20 cellular contexts compared by ENCODE assay signal in genomic region chr2:20217041-20217970, GRCh38. TPM values are rescaled to one million over a fixed set of nuclear protein-coding genes. Genes with fewer than 3 reads are reported as not detected.
DNase-seq lines count a peak whose midpoint lies in the region; ATAC-seq and TF ChIP-seq lines count a peak whose summit lies in the region.
"Had no signal": no experiment of that assay in that cellular context is flagged by ENCODE, and none has a peak within 500 bp of the region (broad histone marks: within the 10 kb centered on the region; RNA-seq: fewer than 3 reads in every experiment).

No MANE protein-coding gene starts in this region.

- H3K9me2 ChIP-seq in GM23248 (ENCODE audit: insufficient read depth), result no peaks in the 10 kb centered on the region

- POLR2A ChIA-PET in RWPE1 (lab: Yijun Ruan, JAX; ENCODE audit: low non-redundant PET), result interaction anchor here (1.0 to 1.2 kb wide), 2 partner anchors 9 to 27 kb away, joined by 3 to 4 read pairs; no protein-coding TSS in a partner anchor

- 92% methylated on average over 21 of the region's 21 CpGs for WGBS in GM23248 (ENCODE audit: low coverage in 1 of 2, low lambda C conversion rate in 2 of 2, missing lambda C conversion rate in 2 of 2), 2 experiments
- WGBS in esophagus squamous epithelium, 2 donors, result 39 to 43% methylated on average over 7 to 8 of the region's 21 CpGs

- H3F3A ChIP-seq in GM23248 (ENCODE audit: insufficient read depth), result peaks cover 20% of the 10 kb centered on the region

- H3K36me3 ChIP-seq in GM23248 (ENCODE audit: low read depth) (no peaks in the 10 kb centered on the region), esophagus squamous epithelium (no peaks in the 10 kb centered on the region)

- in situ Hi-C loops in GM23248 (cut with MboI), result no loop called here

- H3K9ac ChIP-seq in GM23248, result no peak overlapping the region

- H3K4me3 ChIP-seq in GM23248 (no peak overlapping the region), esophagus squamous epithelium (peak overlapping the region in 3 of 4 donors; percentile 6 to 86 (median 9))
- H3K4me3 ChIP-seq: testis had no signal

- CTCF ChIA-PET in RWPE1 (lab: Yijun Ruan, JAX), result interaction anchor here (0.5 to 1.7 kb wide), 2 partner anchors 8 to 145 kb away, joined by 8 to 13 read pairs; partner anchors contain the start of gene SDC1

- H3K27me3 Mint-ChIP-seq in stimulated activated naive B cell treated with anti-CD40 and anti-IgM and Interleukin-4, amounts not matched to agents 10 μg/mL and 1 μg/mL and 100 μg/mL, for 72 hours, result peaks cover 18 to 25% of the 10 kb centered on the region in 2 donors

- H2AFZ ChIP-seq in GM23248, result no peak overlapping the region

- no peak overlapping the region for H3K4me3 Mint-ChIP-seq in stimulated activated naive B cell treated with anti-CD40 and anti-IgM and Interleukin-4, amounts not matched to agents 10 μg/mL and 1 μg/mL and 100 μg/mL, for 72 hours
- H3K4me3 Mint-ChIP-seq: activated naive CD8-positive, alpha-beta T cell; central memory CD8-positive, alpha-beta T cell had no signal

- TF ChIP-seq CTCF in RWPE1 (conservative IDR thresholded peaks at IDR 0.05; ENCODE audit: low read depth), result no peak
- TF ChIP-seq CTCF in esophagus squamous epithelium (IDR thresholded peaks at IDR 0.05), result no peak

- H3K36me3 Mint-ChIP-seq in stimulated activated naive B cell treated with anti-CD40 and anti-IgM and Interleukin-4, amounts not matched to agents 10 μg/mL and 1 μg/mL and 100 μg/mL, for 72 hours, result no peaks in the 10 kb centered on the region
- H3K36me3 Mint-ChIP-seq: activated naive CD8-positive, alpha-beta T cell had no signal

- H3K27ac Mint-ChIP-seq in stimulated activated naive B cell treated with anti-CD40 and anti-IgM and Interleukin-4, amounts not matched to agents 10 μg/mL and 1 μg/mL and 100 μg/mL, for 72 hours, result no peak overlapping the region
- H3K27ac Mint-ChIP-seq: activated naive CD8-positive, alpha-beta T cell had no signal

- peak in 2 of 4 donors; percentile 20 to 44 for TF ChIP-seq POLR2A in esophagus squamous epithelium (IDR thresholded peaks at IDR 0.05)

- no peaks in the 10 kb centered on the region for H3K9me3 Mint-ChIP-seq in stimulated activated naive B cell treated with anti-CD40 and anti-IgM and Interleukin-4, amounts not matched to agents 10 μg/mL and 1 μg/mL and 100 μg/mL, for 72 hours
- H3K9me3 Mint-ChIP-seq: central memory CD8-positive, alpha-beta T cell had no signal

- intact Hi-C loops in esophagus squamous epithelium (cut with DNase I), result no loop called here

- no peaks in the 10 kb centered on the region for H3K79me2 ChIP-seq in GM23248 (ENCODE audit: insufficient read depth)

- H4K20me1 ChIP-seq in GM23248 (ENCODE audit: insufficient read depth), result no peaks in the 10 kb centered on the region

- H3K27me3 ChIP-seq in GM23248 (replicated peaks; ENCODE audit: insufficient read depth), result no peaks in the 10 kb centered on the region
- no peaks in the 10 kb centered on the region for H3K27me3 ChIP-seq in esophagus squamous epithelium
- H3K27me3 ChIP-seq: testis had no signal

- H3K4me1 ChIP-seq in GM23248 (ENCODE audit: insufficient read depth) (peaks cover 17% of the 10 kb centered on the region), esophagus squamous epithelium (peaks cover 39 to 100% (median 53%) of the 10 kb centered on the region in 3 donors)

- DNase-seq in GM23248 (peak; percentile 27), RWPE1 (ENCODE audit: low spot score) (peak; percentile 94), esophagus squamous epithelium (lab: John Stamatoyannopoulos, UW) (no peak), renal cortical epithelial cell (ENCODE audit: low read depth) (peak; percentile 78), SHP77 (lab: John Stamatoyannopoulos, UW) (no peak), DMS79 (lab: John Stamatoyannopoulos, UW) (no peak)
- no peak for DNase-seq in stimulated activated naive B cell treated with anti-CD40 and anti-IgM and Interleukin-4, amounts not matched to agents 10 μg/mL and 1 μg/mL and 100 μg/mL, for 72 hours
- DNase-seq: activated CD4-positive, CD25-positive, alpha-beta regulatory T cell; activated CD8-positive, alpha-beta memory T cell treated with anti-CD3 and anti-CD28 coated beads, Interleukin-2, amount 50 U/mL, for 4 hours; AML-193; DMS79 treated with DMSO at 0.1 percent for 48 hours; hypothalamus; NCI-H1417; NCI-H446; stimulated activated CD4-positive, alpha-beta T cell treated with anti-CD3 and anti-CD28 coated beads, Interleukin-15, amount 100 ng/mL, for 24 hours; SW 1271; testis had no signal

- no peak overlapping the region for H3K4me2 ChIP-seq in GM23248 (ENCODE audit: unreplicated experiment)

- no peaks in the 10 kb centered on the region for H3K9me3 ChIP-seq in GM23248 (ENCODE audit: low read depth)
- no peaks in the 10 kb centered on the region for H3K9me3 ChIP-seq in esophagus squamous epithelium
- H3K9me3 ChIP-seq: testis had no signal

- ATAC-seq in stimulated activated naive B cell treated with anti-CD40 and anti-IgM and Interleukin-4, amounts not matched to agents 10 μg/mL and 1 μg/mL and 100 μg/mL, for 72 hours (replicated peaks), result no peak
- no peak for ATAC-seq in GM18907 (IDR thresholded peaks at IDR 0.05; ENCODE audit: unreplicated experiment)

- peaks cover 0 to 7% of the 10 kb centered on the region in 2 donors for H3K4me1 Mint-ChIP-seq in stimulated activated naive B cell treated with anti-CD40 and anti-IgM and Interleukin-4, amounts not matched to agents 10 μg/mL and 1 μg/mL and 100 μg/mL, for 72 hours
- H3K4me1 Mint-ChIP-seq: central memory CD8-positive, alpha-beta T cell had no signal

- no peak overlapping the region for H3K27ac ChIP-seq in GM23248
- peak overlapping the region; percentile 100 for H3K27ac ChIP-seq in RWPE1
- peak overlapping the region; percentile 91 to 97 (median 94) for H3K27ac ChIP-seq in esophagus squamous epithelium
- H3K27ac ChIP-seq: testis had no signal

RNA-seq across cellular contexts. Expression of gene SDC1, which starts 7.6 kb away (rescaled TPM):
- total RNA-seq in GM23248 (2014; rRNA removed; shearing (Covaris generic)), result 32.5 and 33.1 TPM in 2 replicates
- polyA plus RNA-seq in GM23248 (2016; fragmentation: Nextera tagmentation; extraction: Ambion mirVana), result 24.5 and 25.6 TPM in 2 replicates
- total RNA-seq in esophagus squamous epithelium (100 to 1,000 TPM; 355 to 757 (median 496) TPM), renal cortical epithelial cell (132 and 222 TPM in 2 replicates)

Comparison
In these comparisons a context has a peak if more than half of its experiments do, and no peak if none do; other contexts are left out.
1. DNase-seq: peak in GM23248 (single experiment), RWPE1 (single experiment) and renal cortical epithelial cell (single experiment); none in esophagus squamous epithelium (single experiment), SHP77 (0 of 2), DMS79 (single experiment) and stimulated activated naive B cell treated with anti-CD40 and anti-IgM and Interleukin-4, amounts not matched to agents 10 μg/mL and 1 μg/mL and 100 μg/mL, for 72 hours (single experiment).